Comparison of ENCODE assay signal across 1 cellular context in the genomic region with DNA sequence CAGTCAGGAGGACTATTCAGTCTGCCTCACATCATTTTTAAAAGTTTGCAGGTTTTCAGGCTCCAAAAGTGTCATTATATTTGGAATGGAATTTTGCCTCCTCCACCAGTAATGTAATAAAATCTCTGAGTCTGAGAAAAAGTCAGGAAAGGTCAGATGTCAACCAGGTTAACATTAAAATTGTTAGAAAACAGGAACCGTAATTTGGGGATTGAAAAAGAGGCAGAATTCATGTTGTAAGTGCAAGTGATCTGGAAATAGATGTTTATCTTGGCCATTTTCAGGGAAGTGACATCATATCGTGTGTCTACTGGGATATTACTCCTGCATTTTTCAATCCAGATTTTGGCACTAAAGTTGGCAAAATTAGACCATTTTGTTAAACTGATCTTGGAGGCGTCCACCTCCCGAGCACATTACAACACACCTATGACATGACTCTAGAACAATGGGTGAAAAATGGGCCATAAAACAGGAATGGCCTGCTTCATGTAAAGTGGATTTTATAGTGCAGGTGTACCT.
TF ChIP-seq lines count a peak whose summit lies in the region.

No MANE protein-coding gene starts in this region.

TF ChIP-seq in GM23338, 12 proteins besides CTCF, POLR2A, EP300 and RAD21 (continued from another document):
- TF ChIP-seq, protein P1, sequence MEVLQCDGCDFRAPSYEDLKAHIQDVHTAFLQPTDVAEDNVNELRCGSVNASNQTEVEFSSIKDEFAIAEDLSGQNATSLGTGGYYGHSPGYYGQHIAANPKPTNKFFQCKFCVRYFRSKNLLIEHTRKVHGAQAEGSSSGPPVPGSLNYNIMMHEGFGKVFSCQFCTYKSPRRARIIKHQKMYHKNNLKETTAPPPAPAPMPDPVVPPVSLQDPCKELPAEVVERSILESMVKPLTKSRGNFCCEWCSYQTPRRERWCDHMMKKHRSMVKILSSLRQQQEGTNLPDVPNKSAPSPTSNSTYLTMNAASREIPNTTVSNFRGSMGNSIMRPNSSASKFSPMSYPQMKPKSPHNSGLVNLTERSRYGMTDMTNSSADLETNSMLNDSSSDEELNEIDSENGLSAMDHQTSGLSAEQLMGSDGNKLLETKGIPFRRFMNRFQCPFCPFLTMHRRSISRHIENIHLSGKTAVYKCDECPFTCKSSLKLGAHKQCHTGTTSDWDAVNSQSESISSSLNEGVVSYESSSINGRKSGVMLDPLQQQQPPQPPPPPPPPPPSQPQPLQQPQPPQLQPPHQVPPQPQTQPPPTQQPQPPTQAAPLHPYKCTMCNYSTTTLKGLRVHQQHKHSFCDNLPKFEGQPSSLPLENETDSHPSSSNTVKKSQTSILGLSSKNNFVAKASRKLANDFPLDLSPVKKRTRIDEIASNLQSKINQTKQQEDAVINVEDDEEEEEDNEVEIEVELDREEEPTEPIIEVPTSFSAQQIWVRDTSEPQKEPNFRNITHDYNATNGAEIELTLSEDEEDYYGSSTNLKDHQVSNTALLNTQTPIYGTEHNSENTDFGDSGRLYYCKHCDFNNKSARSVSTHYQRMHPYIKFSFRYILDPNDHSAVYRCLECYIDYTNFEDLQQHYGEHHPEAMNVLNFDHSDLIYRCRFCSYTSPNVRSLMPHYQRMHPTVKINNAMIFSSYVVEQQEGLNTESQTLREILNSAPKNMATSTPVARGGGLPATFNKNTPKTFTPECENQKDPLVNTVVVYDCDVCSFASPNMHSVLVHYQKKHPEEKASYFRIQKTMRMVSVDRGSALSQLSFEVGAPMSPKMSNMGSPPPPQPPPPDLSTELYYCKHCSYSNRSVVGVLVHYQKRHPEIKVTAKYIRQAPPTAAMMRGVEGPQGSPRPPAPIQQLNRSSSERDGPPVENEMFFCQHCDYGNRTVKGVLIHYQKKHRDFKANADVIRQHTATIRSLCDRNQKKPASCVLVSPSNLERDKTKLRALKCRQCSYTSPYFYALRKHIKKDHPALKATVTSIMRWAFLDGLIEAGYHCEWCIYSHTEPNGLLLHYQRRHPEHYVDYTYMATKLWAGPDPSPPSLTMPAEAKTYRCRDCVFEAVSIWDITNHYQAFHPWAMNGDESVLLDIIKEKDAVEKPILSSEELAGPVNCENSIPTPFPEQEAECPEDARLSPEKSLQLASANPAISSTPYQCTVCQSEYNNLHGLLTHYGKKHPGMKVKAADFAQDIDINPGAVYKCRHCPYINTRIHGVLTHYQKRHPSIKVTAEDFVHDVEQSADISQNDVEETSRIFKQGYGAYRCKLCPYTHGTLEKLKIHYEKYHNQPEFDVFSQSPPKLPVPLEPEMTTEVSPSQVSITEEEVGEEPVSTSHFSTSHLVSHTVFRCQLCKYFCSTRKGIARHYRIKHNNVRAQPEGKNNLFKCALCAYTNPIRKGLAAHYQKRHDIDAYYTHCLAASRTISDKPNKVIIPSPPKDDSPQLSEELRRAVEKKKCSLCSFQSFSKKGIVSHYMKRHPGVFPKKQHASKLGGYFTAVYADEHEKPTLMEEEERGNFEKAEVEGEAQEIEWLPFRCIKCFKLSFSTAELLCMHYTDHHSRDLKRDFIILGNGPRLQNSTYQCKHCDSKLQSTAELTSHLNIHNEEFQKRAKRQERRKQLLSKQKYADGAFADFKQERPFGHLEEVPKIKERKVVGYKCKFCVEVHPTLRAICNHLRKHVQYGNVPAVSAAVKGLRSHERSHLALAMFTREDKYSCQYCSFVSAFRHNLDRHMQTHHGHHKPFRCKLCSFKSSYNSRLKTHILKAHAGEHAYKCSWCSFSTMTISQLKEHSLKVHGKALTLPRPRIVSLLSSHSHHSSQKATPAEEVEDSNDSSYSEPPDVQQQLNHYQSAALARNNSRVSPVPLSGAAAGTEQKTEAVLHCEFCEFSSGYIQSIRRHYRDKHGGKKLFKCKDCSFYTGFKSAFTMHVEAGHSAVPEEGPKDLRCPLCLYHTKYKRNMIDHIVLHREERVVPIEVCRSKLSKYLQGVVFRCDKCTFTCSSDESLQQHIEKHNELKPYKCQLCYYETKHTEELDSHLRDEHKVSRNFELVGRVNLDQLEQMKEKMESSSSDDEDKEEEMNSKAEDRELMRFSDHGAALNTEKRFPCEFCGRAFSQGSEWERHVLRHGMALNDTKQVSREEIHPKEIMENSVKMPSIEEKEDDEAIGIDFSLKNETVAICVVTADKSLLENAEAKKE (CRISPR knock-in tag; IDR thresholded peaks at IDR 0.05): no peak
- TF ChIP-seq NANOG (IDR thresholded peaks at IDR 0.05; ENCODE audit: borderline replicate concordance) (no peak), CREB1 (CRISPR knock-in tag; IDR thresholded peaks at IDR 0.05; ENCODE audit: low read depth) (no peak), JUNB (IDR thresholded peaks at IDR 0.05; ENCODE audit: unreplicated experiment) (no peak)
